1 cellular context compared by ENCODE assay signal in the genomic region with DNA sequence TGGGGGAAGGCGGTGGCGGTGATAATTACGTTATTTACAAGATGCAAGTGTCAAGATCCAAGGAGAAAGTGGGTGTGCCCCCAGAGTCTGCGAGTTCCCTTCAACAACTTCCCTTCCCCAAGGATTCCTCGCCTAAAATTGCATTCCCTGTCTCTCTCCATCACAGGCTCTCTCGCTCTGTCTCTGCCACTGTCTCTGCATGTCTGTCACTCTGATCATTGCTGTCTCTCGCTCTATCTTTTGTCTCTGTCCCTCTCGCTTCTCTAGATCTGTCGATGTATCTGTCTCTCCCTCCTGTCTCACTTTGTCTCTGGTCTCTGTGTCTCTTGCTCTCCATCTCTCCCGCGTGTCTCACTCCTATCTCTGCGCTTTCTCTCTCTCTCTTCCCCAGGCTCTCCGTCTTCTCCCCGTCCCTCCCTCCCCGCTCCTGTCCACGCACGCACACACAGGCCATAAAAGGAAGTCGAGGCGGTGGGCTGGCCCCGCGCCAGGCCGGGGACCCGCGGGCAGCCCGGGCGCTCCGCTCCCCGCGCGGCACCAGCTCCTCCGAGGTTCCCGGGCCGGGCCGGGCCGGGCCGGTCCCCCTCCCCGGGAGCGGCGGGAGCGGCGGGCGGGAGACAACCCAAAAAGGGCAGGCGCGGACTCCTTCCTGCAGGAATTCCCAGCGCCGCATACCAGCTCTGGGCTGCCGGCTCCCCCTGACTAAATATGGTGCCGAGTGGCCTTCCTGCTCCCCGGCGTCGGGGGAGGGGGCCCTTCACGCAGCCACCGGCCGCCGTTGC.
TF ChIP-seq lines count a peak whose summit lies in the region.

No MANE protein-coding gene starts in this region.

TF ChIP-seq in H1, 55 proteins besides CTCF, POLR2A, EP300 and RAD21 (continued from another document):
- TF ChIP-seq, protein P1, sequence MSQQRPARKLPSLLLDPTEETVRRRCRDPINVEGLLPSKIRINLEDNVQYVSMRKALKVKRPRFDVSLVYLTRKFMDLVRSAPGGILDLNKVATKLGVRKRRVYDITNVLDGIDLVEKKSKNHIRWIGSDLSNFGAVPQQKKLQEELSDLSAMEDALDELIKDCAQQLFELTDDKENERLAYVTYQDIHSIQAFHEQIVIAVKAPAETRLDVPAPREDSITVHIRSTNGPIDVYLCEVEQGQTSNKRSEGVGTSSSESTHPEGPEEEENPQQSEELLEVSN (IDR thresholded peaks at IDR 0.05), result no peak
- TF ChIP-seq HDAC6 (IDR thresholded peaks at IDR 0.05; ENCODE audit: low read depth, low read length) (no peak), SIRT6 (IDR thresholded peaks at IDR 0.05; ENCODE audit: low read length) (no peak), CBX5 (IDR thresholded peaks at IDR 0.05; ENCODE audit: low read depth, low read length) (no peak), RBBP5 (IDR thresholded peaks at IDR 0.05; ENCODE audit: borderline replicate concordance, low read depth, low read length) (0 out of 2 replicates have a peak, but pooled peaks have one; percentile 34), EGR1 (IDR thresholded peaks at IDR 0.05; ENCODE audit: borderline replicate concordance, low read depth, low read length) (no peak), BACH1 (IDR thresholded peaks at IDR 0.05; ENCODE audit: low read length) (no peak), KDM4A (IDR thresholded peaks at IDR 0.05; ENCODE audit: low read depth, low read length, severe bottlenecking) (peak; percentile 51), NRF1 (IDR thresholded peaks at IDR 0.05; ENCODE audit: low read depth, low read length) (no peak), CEBPB (IDR thresholded peaks at IDR 0.05; ENCODE audit: low read depth, low read length) (no peak), TEAD4 (IDR thresholded peaks at IDR 0.05; ENCODE audit: low read depth, low read length) (peak; percentile 80), PHF8 (conservative IDR thresholded peaks at IDR 0.05; ENCODE audit: low read depth, low read length) (peak; percentile 59), SIX5 (IDR thresholded peaks at IDR 0.05; ENCODE audit: low read depth, low read length) (no peak), RXRA (IDR thresholded peaks at IDR 0.05; ENCODE audit: insufficient read depth, low read depth, low read length) (no peak), RNF2 (IDR thresholded peaks at IDR 0.05; ENCODE audit: borderline replicate concordance, low read depth, low read length, missing control alignments, poor library complexity, severe bottlenecking) (peak; percentile 4), EZH2 (IDR thresholded peaks at IDR 0.05; ENCODE audit: low read depth, low read length, severe bottlenecking) (no peak), SAP30 (IDR thresholded peaks at IDR 0.05; ENCODE audit: insufficient read depth, insufficient replicate concordance, low read length) (peak; percentile 50), FOSL1 (IDR thresholded peaks at IDR 0.05; ENCODE audit: insufficient read depth, low read depth, low read length) (no peak), CHD1 (IDR thresholded peaks at IDR 0.05; ENCODE audit: low read depth, low read length) (no peak), ASH2L (IDR thresholded peaks at IDR 0.05; ENCODE audit: low read length) (peak; percentile 22), TBP (IDR thresholded peaks at IDR 0.05; ENCODE audit: low read depth, low read length) (no peak; the same call in 1 of the 2 replicates), KDM5A (IDR thresholded peaks at IDR 0.05; ENCODE audit: low read length) (no peak), YY1 (IDR thresholded peaks at IDR 0.05; ENCODE audit: low read depth, low read length) (peak; percentile 26; the same call in 1 of the 2 replicates), SP4 (IDR thresholded peaks at IDR 0.05; ENCODE audit: low read length) (no peak), GTF2F1 (IDR thresholded peaks at IDR 0.05; ENCODE audit: borderline replicate concordance, low read depth, low read length) (no peak), KDM1A (IDR thresholded peaks at IDR 0.05; ENCODE audit: borderline replicate concordance, low read length) (no peak), TCF12 (IDR thresholded peaks at IDR 0.05; ENCODE audit: low read depth, low read length) (no peak), CBX8 (IDR thresholded peaks at IDR 0.05; ENCODE audit: borderline replicate concordance, low read depth, low read length) (no peak), ZNF274 (IDR thresholded peaks at IDR 0.05; ENCODE audit: borderline replicate concordance, extremely low read depth, low read length) (no peak), SP2 (IDR thresholded peaks at IDR 0.05; ENCODE audit: low read length) (no peak), SUZ12 (IDR thresholded peaks at IDR 0.05; ENCODE audit: low read length) (no peak), TAF1 (IDR thresholded peaks at IDR 0.05; ENCODE audit: low read depth, low read length) (peak; percentile 31; the same call in 1 of the 2 replicates), NANOG (IDR thresholded peaks at IDR 0.05; ENCODE audit: insufficient read depth, low read depth, low read length, poor library complexity, severe bottlenecking) (no peak), POLR2AphosphoS5 (IDR thresholded peaks at IDR 0.05; ENCODE audit: low read depth, low read length) (no peak), TAF7 (optimal IDR thresholded peaks at IDR 0.05; ENCODE audit: borderline replicate concordance, low read depth, low read length) (peak; percentile 12), SIN3A (conservative IDR thresholded peaks at IDR 0.05 in 1 of 2, IDR thresholded peaks at IDR 0.05 in 1 of 2; ENCODE audit: low read depth in 1 of 2, low read length in 2 of 2) (peak in 1 of 2 experiments; percentile 2; a peak in 1 of 4 replicates), CHD2 (IDR thresholded peaks at IDR 0.05; ENCODE audit: low read length) (no peak), POU5F1 (IDR thresholded peaks at IDR 0.05; ENCODE audit: low read depth, low read length) (no peak), SRF (IDR thresholded peaks at IDR 0.05; ENCODE audit: low read depth, low read length) (peak; percentile 65), RFX5 (IDR thresholded peaks at IDR 0.05; ENCODE audit: borderline replicate concordance, low read depth, low read length) (no peak)
- TF ChIP-seq, protein P2, sequence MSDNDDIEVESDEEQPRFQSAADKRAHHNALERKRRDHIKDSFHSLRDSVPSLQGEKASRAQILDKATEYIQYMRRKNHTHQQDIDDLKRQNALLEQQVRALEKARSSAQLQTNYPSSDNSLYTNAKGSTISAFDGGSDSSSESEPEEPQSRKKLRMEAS (IDR thresholded peaks at IDR 0.05), result no peak
- TF ChIP-seq, protein P3, sequence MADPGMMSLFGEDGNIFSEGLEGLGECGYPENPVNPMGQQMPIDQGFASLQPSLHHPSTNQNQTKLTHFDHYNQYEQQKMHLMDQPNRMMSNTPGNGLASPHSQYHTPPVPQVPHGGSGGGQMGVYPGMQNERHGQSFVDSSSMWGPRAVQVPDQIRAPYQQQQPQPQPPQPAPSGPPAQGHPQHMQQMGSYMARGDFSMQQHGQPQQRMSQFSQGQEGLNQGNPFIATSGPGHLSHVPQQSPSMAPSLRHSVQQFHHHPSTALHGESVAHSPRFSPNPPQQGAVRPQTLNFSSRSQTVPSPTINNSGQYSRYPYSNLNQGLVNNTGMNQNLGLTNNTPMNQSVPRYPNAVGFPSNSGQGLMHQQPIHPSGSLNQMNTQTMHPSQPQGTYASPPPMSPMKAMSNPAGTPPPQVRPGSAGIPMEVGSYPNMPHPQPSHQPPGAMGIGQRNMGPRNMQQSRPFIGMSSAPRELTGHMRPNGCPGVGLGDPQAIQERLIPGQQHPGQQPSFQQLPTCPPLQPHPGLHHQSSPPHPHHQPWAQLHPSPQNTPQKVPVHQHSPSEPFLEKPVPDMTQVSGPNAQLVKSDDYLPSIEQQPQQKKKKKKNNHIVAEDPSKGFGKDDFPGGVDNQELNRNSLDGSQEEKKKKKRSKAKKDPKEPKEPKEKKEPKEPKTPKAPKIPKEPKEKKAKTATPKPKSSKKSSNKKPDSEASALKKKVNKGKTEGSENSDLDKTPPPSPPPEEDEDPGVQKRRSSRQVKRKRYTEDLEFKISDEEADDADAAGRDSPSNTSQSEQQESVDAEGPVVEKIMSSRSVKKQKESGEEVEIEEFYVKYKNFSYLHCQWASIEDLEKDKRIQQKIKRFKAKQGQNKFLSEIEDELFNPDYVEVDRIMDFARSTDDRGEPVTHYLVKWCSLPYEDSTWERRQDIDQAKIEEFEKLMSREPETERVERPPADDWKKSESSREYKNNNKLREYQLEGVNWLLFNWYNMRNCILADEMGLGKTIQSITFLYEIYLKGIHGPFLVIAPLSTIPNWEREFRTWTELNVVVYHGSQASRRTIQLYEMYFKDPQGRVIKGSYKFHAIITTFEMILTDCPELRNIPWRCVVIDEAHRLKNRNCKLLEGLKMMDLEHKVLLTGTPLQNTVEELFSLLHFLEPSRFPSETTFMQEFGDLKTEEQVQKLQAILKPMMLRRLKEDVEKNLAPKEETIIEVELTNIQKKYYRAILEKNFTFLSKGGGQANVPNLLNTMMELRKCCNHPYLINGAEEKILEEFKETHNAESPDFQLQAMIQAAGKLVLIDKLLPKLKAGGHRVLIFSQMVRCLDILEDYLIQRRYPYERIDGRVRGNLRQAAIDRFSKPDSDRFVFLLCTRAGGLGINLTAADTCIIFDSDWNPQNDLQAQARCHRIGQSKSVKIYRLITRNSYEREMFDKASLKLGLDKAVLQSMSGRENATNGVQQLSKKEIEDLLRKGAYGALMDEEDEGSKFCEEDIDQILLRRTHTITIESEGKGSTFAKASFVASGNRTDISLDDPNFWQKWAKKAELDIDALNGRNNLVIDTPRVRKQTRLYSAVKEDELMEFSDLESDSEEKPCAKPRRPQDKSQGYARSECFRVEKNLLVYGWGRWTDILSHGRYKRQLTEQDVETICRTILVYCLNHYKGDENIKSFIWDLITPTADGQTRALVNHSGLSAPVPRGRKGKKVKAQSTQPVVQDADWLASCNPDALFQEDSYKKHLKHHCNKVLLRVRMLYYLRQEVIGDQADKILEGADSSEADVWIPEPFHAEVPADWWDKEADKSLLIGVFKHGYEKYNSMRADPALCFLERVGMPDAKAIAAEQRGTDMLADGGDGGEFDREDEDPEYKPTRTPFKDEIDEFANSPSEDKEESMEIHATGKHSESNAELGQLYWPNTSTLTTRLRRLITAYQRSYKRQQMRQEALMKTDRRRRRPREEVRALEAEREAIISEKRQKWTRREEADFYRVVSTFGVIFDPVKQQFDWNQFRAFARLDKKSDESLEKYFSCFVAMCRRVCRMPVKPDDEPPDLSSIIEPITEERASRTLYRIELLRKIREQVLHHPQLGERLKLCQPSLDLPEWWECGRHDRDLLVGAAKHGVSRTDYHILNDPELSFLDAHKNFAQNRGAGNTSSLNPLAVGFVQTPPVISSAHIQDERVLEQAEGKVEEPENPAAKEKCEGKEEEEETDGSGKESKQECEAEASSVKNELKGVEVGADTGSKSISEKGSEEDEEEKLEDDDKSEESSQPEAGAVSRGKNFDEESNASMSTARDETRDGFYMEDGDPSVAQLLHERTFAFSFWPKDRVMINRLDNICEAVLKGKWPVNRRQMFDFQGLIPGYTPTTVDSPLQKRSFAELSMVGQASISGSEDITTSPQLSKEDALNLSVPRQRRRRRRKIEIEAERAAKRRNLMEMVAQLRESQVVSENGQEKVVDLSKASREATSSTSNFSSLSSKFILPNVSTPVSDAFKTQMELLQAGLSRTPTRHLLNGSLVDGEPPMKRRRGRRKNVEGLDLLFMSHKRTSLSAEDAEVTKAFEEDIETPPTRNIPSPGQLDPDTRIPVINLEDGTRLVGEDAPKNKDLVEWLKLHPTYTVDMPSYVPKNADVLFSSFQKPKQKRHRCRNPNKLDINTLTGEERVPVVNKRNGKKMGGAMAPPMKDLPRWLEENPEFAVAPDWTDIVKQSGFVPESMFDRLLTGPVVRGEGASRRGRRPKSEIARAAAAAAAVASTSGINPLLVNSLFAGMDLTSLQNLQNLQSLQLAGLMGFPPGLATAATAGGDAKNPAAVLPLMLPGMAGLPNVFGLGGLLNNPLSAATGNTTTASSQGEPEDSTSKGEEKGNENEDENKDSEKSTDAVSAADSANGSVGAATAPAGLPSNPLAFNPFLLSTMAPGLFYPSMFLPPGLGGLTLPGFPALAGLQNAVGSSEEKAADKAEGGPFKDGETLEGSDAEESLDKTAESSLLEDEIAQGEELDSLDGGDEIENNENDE (IDR thresholded peaks at IDR 0.05; ENCODE audit: insufficient replicate concordance, low read length), result no peak
- TF ChIP-seq, protein P4, sequence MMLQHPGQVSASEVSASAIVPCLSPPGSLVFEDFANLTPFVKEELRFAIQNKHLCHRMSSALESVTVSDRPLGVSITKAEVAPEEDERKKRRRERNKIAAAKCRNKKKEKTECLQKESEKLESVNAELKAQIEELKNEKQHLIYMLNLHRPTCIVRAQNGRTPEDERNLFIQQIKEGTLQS (IDR thresholded peaks at IDR 0.05; ENCODE audit: insufficient read depth, low read depth, low read length), result no peak
- TF ChIP-seq, protein P5, sequence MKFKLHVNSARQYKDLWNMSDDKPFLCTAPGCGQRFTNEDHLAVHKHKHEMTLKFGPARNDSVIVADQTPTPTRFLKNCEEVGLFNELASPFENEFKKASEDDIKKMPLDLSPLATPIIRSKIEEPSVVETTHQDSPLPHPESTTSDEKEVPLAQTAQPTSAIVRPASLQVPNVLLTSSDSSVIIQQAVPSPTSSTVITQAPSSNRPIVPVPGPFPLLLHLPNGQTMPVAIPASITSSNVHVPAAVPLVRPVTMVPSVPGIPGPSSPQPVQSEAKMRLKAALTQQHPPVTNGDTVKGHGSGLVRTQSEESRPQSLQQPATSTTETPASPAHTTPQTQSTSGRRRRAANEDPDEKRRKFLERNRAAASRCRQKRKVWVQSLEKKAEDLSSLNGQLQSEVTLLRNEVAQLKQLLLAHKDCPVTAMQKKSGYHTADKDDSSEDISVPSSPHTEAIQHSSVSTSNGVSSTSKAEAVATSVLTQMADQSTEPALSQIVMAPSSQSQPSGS (IDR thresholded peaks at IDR 0.05; ENCODE audit: low read length), result no peak
- TF ChIP-seq, protein P6, sequence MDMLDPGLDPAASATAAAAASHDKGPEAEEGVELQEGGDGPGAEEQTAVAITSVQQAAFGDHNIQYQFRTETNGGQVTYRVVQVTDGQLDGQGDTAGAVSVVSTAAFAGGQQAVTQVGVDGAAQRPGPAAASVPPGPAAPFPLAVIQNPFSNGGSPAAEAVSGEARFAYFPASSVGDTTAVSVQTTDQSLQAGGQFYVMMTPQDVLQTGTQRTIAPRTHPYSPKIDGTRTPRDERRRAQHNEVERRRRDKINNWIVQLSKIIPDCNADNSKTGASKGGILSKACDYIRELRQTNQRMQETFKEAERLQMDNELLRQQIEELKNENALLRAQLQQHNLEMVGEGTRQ (IDR thresholded peaks at IDR 0.05; ENCODE audit: low read length), result no peak
